9 cellular contexts compared by ENCODE assay signal in the genomic region with DNA sequence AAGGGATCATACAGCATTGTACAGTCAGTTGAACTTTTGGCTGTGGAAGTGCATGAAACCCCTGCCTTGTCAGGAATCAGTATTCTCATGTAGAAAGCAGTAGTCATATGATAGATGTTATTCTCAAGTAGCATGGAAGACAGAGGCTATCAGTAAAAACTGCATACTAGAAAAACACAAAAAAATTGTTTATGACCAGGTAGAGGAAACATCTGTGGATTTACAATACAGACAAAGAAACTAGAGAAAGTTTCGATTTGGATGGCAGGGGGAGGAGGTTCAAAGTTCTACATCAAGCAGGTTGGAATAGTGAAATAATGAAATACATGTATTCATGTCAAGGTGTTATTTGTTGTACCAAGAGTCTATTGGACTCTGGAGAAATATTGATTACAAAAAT.
"Had no signal": no experiment of that assay in that cellular context is flagged by ENCODE, and none has a peak within 500 bp of the region (broad histone marks: within the 10 kb centered on the region; RNA-seq: fewer than 3 reads in every experiment).

No MANE protein-coding gene starts in this region.

- DNase-seq: GM23248, GOT3, H7, HFFc6, IMR-90 had no signal

- ATAC-seq: HCT116, K562 had no signal

- H3K36me3 ChIP-seq: HAP-1 had no signal

- FAIRE-seq: K562 had no signal

- H3K4me1 ChIP-seq: HAP-1 had no signal

- H2AFZ ChIP-seq: GM23248 had no signal

- H3K4me3 ChIP-seq: GM23248, HAP-1, K562 had no signal

- H3K27ac ChIP-seq: GM23248, HL-60 had no signal

- H3K9ac ChIP-seq: GM23248 had no signal

- H3K9me3 ChIP-seq: HAP-1 had no signal
